Comparison of ENCODE assay signal across 8 cellular contexts in the genomic region with DNA sequence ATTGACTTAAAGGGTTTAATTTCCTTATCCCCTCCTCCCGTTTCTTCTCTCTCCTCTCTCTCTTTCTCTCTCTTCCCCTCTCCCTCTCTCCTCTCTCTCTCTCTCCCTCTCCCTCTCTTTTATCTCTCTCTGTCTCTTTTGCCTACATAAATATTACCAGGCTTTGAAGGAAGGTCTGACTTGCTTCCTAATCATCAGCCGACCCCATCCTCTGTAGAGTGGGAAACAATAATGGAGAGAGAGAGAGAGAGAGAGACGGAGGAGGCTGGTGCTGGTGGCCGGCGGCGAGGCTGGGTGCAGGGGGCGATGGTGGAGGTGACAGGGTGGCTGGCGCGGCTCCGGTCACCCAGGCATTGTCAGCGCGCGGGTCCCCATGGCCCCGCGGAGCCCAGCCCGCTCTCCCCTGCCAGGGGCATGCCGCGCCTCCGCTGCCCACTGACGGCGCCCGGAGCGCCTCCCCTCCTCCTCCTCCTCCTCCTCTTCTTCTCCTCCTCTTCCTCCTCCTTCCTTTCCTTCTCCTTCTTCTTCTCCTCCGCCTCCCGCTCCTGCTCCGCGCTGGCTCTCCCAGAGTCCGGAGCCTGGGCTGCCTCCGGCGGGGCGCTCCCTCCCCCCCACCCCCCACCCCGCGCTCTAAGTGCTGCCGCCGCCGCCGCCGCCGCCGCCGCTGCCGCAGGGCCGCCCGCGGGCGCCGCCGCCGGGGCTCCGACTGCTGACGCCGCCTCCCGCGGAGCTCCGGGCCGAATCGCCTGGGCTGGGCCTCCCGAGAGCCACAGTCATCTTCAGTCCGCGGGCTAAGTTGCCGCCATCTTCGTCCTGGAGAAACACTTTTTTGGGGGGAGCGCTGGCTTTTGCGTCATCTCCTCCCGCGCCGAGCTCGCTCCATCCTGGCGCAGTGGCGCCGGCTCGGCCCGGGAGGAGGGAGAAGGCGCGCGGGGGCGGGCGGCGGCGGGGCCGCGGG.
DNase-seq lines count a peak whose midpoint lies in the region; ATAC-seq and TF ChIP-seq lines count a peak whose summit lies in the region.

No MANE protein-coding gene starts in this region.

- H3K79me2 ChIP-seq in hepatocyte: no peaks in the 10 kb centered on the region

- H3K4me3 ChIP-seq in A673 (ENCODE audit: low read depth, low read length, poor library complexity, severe bottlenecking) (peak overlapping the region; percentile 59), hepatocyte (peak overlapping the region; percentile 66), skeletal muscle tissue (ENCODE audit: low read length in 3 of 3) (peak overlapping the region; percentile 10 to 43 (median 22))
- no peak overlapping the region for H3K4me3 ChIP-seq in CD4-positive, alpha-beta memory T cell (ENCODE audit: low read length in 2 of 2)

- intact Hi-C loops in A673 (cut with micrococcal nuclease; ENCODE audit: unreplicated experiment): loop anchor here (5.0 to 10.0 kb wide), 2 partner anchors 215 to 288 kb away; no protein-coding TSS in a partner anchor
- intact Hi-C loops in CD4-positive, alpha-beta memory T cell (cut with micrococcal nuclease): no loop called here

- H3K4me3 Mint-ChIP-seq in activated T-cell treated with anti-CD3 and anti-CD28 coated beads, Interleukin-2, amount 50 U/mL, for 72 hours: peak overlapping the region; percentile 68 to 69
- peak overlapping the region in 4 of 8 donors; percentile 5 to 44 (median 21) for H3K4me3 Mint-ChIP-seq in CD4-positive, alpha-beta memory T cell

- WGBS in hepatocyte (ENCODE audit: low lambda C conversion rate, missing lambda C conversion rate): under 1% methylated on average over 48 of the region's 82 CpGs

- H3K36me3 Mint-ChIP-seq in activated T-cell treated with anti-CD3 and anti-CD28 coated beads, Interleukin-2, amount 50 U/mL, for 72 hours (ENCODE audit: insufficient read depth in 2 of 2): peaks cover 2 to 8% of the 10 kb centered on the region in 2 donors
- no peaks in the 10 kb centered on the region for H3K36me3 Mint-ChIP-seq in CD4-positive, alpha-beta memory T cell

- CTCF ChIA-PET in A673 (lab: Charles Lee): interaction anchor here (0.6 kb wide), 2 partner anchors 232 to 664 kb away, joined by 3 to 11 read pairs; no protein-coding TSS in a partner anchor
- CTCF ChIA-PET in CD4-positive, alpha-beta memory T cell (lab: Charles Lee; ENCODE audit: partially characterized antibody): no interaction called here

- POLR2A ChIA-PET in A673 (lab: Charles Lee; ENCODE audit: low non-redundant PET): no interaction called here
- POLR2A ChIA-PET in CD4-positive, alpha-beta memory T cell (lab: Charles Lee; ENCODE audit: partially characterized antibody): no interaction called here

- peak in 1 of 2 donors; percentile 25 for ATAC-seq in activated T-cell treated with anti-CD3 and anti-CD28 coated beads, Interleukin-2, amount 50 U/mL, for 72 hours (replicated peaks in 1 of 2)
- ATAC-seq in activated CD4-positive, CD25-positive, alpha-beta regulatory T cell treated with anti-CD3 and anti-CD28 coated beads, Interleukin-2, amount 50 U/mL, for 24 hours: no peak

- no TSS peak for BruUV-seq in A673 (replicated peaks; lab: Mats Ljungman, UMichigan)

- DNase-seq in A673 (ENCODE audit: low spot score): peak; percentile 67
- peak; percentile 61 for DNase-seq in HT1080 (ENCODE audit: low read depth)
- no peak for DNase-seq in activated T-cell treated with anti-CD3 and anti-CD28 coated beads, Interleukin-2, amount 50 U/mL, for 72 hours
- peak; percentile 61 for DNase-seq in hepatocyte (ENCODE audit: low spot score)
- no peak for DNase-seq in CD4-positive, alpha-beta memory T cell
- no peak for DNase-seq in cortex of kidney (lab: John Stamatoyannopoulos, UW)

- H3K4me1 ChIP-seq in A673 (ENCODE audit: insufficient read depth, low read length, poor library complexity, severe bottlenecking) (peaks cover 4% of the 10 kb centered on the region), hepatocyte (ENCODE audit: insufficient read depth) (no peaks in the 10 kb centered on the region), skeletal muscle tissue (ENCODE audit: control insufficient read depth in 3 of 3, insufficient read depth in 3 of 3, low read length in 3 of 3) (peaks cover 9 to 17% (median 12%) of the 10 kb centered on the region in 3 donors)
- H3K4me1 ChIP-seq in CD4-positive, alpha-beta memory T cell (ENCODE audit: insufficient read depth, low read length): peaks cover 3% of the 10 kb centered on the region

- peaks cover 43% of the 10 kb centered on the region for H3K27me3 Mint-ChIP-seq in activated T-cell treated with anti-CD3 and anti-CD28 coated beads, Interleukin-2, amount 50 U/mL, for 72 hours (ENCODE audit: low read depth)
- peaks cover 18 to 33% of the 10 kb centered on the region in 2 donors for H3K27me3 Mint-ChIP-seq in CD4-positive, alpha-beta memory T cell

- peak overlapping the region; percentile 49 for H2AFZ ChIP-seq in hepatocyte

- no peaks in the 10 kb centered on the region for H4K20me1 ChIP-seq in hepatocyte (ENCODE audit: insufficient read depth, poor library complexity, severe bottlenecking)

- no peaks in the 10 kb centered on the region for H3K4me1 Mint-ChIP-seq in activated T-cell treated with anti-CD3 and anti-CD28 coated beads, Interleukin-2, amount 50 U/mL, for 72 hours (ENCODE audit: low read depth)
- peaks cover 0 to 15% (median 3%) of the 10 kb centered on the region in 4 donors for H3K4me1 Mint-ChIP-seq in CD4-positive, alpha-beta memory T cell

- no peak overlapping the region for H3K27ac ChIP-seq in A673 (ENCODE audit: low read depth, low read length, poor library complexity, severe bottlenecking)
- no peak overlapping the region for H3K27ac ChIP-seq in hepatocyte
- H3K27ac ChIP-seq in skeletal muscle tissue (ENCODE audit: low read depth, low read length): no peak overlapping the region
- H3K27ac ChIP-seq in CD4-positive, alpha-beta memory T cell (ENCODE audit: low read depth, low read length): no peak overlapping the region

- no peak overlapping the region for H3K9ac ChIP-seq in skeletal muscle tissue (ENCODE audit: low read depth in 1 of 3, low read length in 3 of 3)

- H3K9me3 Mint-ChIP-seq in activated T-cell treated with anti-CD3 and anti-CD28 coated beads, Interleukin-2, amount 50 U/mL, for 72 hours: no peaks in the 10 kb centered on the region
- H3K9me3 Mint-ChIP-seq in CD4-positive, alpha-beta memory T cell: peaks cover 2 to 16% (median 10%) of the 10 kb centered on the region in 8 donors

- peaks cover 34% of the 10 kb centered on the region for H3K27me3 ChIP-seq in A673 (replicated peaks; ENCODE audit: insufficient read depth, low read depth, low read length, poor library complexity)
- H3K27me3 ChIP-seq in hepatocyte: peaks cover 38% of the 10 kb centered on the region
- peaks cover 24 to 35% (median 31%) of the 10 kb centered on the region in 3 donors for H3K27me3 ChIP-seq in skeletal muscle tissue (ENCODE audit: control insufficient read depth in 3 of 3, insufficient read depth in 3 of 3, low read length in 3 of 3)
- no peaks in the 10 kb centered on the region for H3K27me3 ChIP-seq in CD4-positive, alpha-beta memory T cell (ENCODE audit: insufficient read depth, low read length)

- peak overlapping the region; percentile 95 for H3K4me2 ChIP-seq in hepatocyte

- H3K9me3 ChIP-seq in A673 (ENCODE audit: low read depth, low read length, poor library complexity, severe bottlenecking) (no peaks in the 10 kb centered on the region), hepatocyte (ENCODE audit: low read depth) (no peaks in the 10 kb centered on the region), skeletal muscle tissue (ENCODE audit: control insufficient read depth in 3 of 3, low read length in 3 of 3) (peaks cover 0 to 3% (median 0%) of the 10 kb centered on the region in 3 donors)
- no peaks in the 10 kb centered on the region for H3K9me3 ChIP-seq in CD4-positive, alpha-beta memory T cell (ENCODE audit: control insufficient read depth in 1 of 2, low read length in 2 of 2)

- H3K27ac Mint-ChIP-seq in activated T-cell treated with anti-CD3 and anti-CD28 coated beads, Interleukin-2, amount 50 U/mL, for 72 hours: no peak overlapping the region
- H3K27ac Mint-ChIP-seq in CD4-positive, alpha-beta memory T cell: no peak overlapping the region

- H3K36me3 ChIP-seq in A673 (ENCODE audit: insufficient read depth, low read length, poor library complexity, severe bottlenecking) (no peaks in the 10 kb centered on the region), hepatocyte (replicated peaks; ENCODE audit: insufficient read depth, low read depth) (no peaks in the 10 kb centered on the region), skeletal muscle tissue (ENCODE audit: control insufficient read depth in 3 of 3, insufficient read depth in 3 of 3, low read length in 3 of 3) (no peaks in the 10 kb centered on the region)
- no peaks in the 10 kb centered on the region for H3K36me3 ChIP-seq in CD4-positive, alpha-beta memory T cell (ENCODE audit: insufficient read depth, low read length)

- TF ChIP-seq CTCF in A673 (conservative IDR thresholded peaks at IDR 0.05; ENCODE audit: low read depth, low read length): no peak
- TF ChIP-seq CTCF in hepatocyte (IDR thresholded peaks at IDR 0.05; ENCODE audit: poor library complexity): no peak

- no peaks in the 10 kb centered on the region for H3K9me2 ChIP-seq in hepatocyte (replicated peaks; ENCODE audit: insufficient read depth)

Comparison
In these comparisons a context has a peak if more than half of its experiments do, and no peak if none do; other contexts are left out.
1. DNase-seq: peak in A673 (single experiment), HT1080 (single experiment) and hepatocyte (single experiment); none in activated T-cell treated with anti-CD3 and anti-CD28 coated beads, Interleukin-2, amount 50 U/mL, for 72 hours (0 of 2), CD4-positive, alpha-beta memory T cell (0 of 5) and cortex of kidney (single experiment).
2. H3K4me3 ChIP-seq: peak in A673 (single experiment), hepatocyte (single experiment) and skeletal muscle tissue (3 of 3); none in CD4-positive, alpha-beta memory T cell (0 of 2).